ENCODE assay signal across 16 cellular contexts in genomic region chr2:151770995-151771394, GRCh38. TPM values are rescaled to one million over a fixed set of nuclear protein-coding genes. Genes with fewer than 3 reads are reported as not detected.
DNase-seq lines count a peak whose midpoint lies in the region; ATAC-seq, FAIRE-seq and TF ChIP-seq lines count a peak whose summit lies in the region.
"Had no signal": no experiment of that assay in that cellular context is flagged by ENCODE, and none has a peak within 500 bp of the region (broad histone marks: within the 10 kb centered on the region; RNA-seq: fewer than 3 reads in every experiment).

No MANE protein-coding gene starts in this region.

- H4K20me1 ChIP-seq in HepG2 (ENCODE audit: insufficient read depth, low read length), result no peaks in the 10 kb centered on the region
- no peaks in the 10 kb centered on the region for H4K20me1 ChIP-seq in OCI-LY7 (ENCODE audit: insufficient read depth, low read length)

- CTCF ChIA-PET in HepG2 (lab: Yijun Ruan, JAX; ENCODE audit: low intra/inter-chr PET ratio, low total read pairs), result no interaction called here
- CTCF ChIA-PET in OCI-LY7 (lab: Charles Lee; ENCODE audit: unreplicated experiment), result no interaction called here

- BruUV-seq in HepG2 (replicated peaks; lab: Mats Ljungman, UMichigan) (no TSS peak), OCI-LY7 (replicated peaks; lab: Mats Ljungman, UMichigan) (no TSS peak)

- FAIRE-seq in HepG2 (lab: Jason Lieb, UNC), result no peak

- H3K27me3 Mint-ChIP-seq in activated T-helper 2 cell treated with anti-CD3 and anti-CD28 coated beads, Interferon-gamma antibody, Interleukin-2, Interleukin-4, amounts not matched to agents 10 μg/mL and 5 μg/mL and 100 μg/mL, durations not matched to agents 14 hours and 24 hours and 36 hours (ENCODE audit: low read depth), result no peaks in the 10 kb centered on the region
- H3K27me3 Mint-ChIP-seq: activated T-cell treated with anti-CD3 and anti-CD28 coated beads, Interleukin-2, amount 50 U/mL, for 24 hours had no signal

- WGBS in HepG2 (ENCODE audit: low lambda C conversion rate), result 52% methylated on average over 2 of the region's 2 CpGs
- WGBS in right lobe of liver (ENCODE audit: insufficient coverage, low coverage, low lambda C conversion rate, missing lambda C conversion rate), result 86% methylated on average over 2 of the region's 2 CpGs

- H3K9ac ChIP-seq in HepG2 (ENCODE audit: insufficient read depth, low read depth, low read length), result no peak overlapping the region

- in situ Hi-C loops in HepG2 (cut with HindIII; ENCODE audit: extremely low pct_ligation_motif_present, low pct_unique_long_range_greater_than_20kb), result no loop called here
- in situ Hi-C loops in ACHN (cut with HindIII; ENCODE audit: low pct_ligation_motif_present, low pct_unique_long_range_greater_than_20kb, low sequenced_read_pairs), result no loop called here

- TF ChIP-seq POLR2A in HepG2 (IDR thresholded peaks at IDR 0.05; ENCODE audit: insufficient read depth in 1 of 2, low read depth in 2 of 2, low read length in 2 of 2) (no peak), right lobe of liver (IDR thresholded peaks at IDR 0.05) (no peak)

- TF ChIP-seq RAD21 in HepG2 (CRISPR knock-in tag; IDR thresholded peaks at IDR 0.05), result no peak

- no peak for ATAC-seq in HepG2
- no peak for ATAC-seq in right lobe of liver
- ATAC-seq in HG02938 (IDR thresholded peaks at IDR 0.05; ENCODE audit: unreplicated experiment), result peak; percentile 31
- ATAC-seq: SK-N-SH treated with all-trans-retinoic acid at 6 μM for 48 hours had no signal

- TF ChIP-seq EP300 in HepG2 (IDR thresholded peaks at IDR 0.05; ENCODE audit: low read depth in 2 of 2, low read length in 2 of 2) (no peak), HepG2 (CRISPR knock-in tag; IDR thresholded peaks at IDR 0.05; ENCODE audit: borderline replicate concordance) (no peak)

- DNase-seq in HepG2 (ENCODE audit: low spot score) (no peak), right lobe of liver (no peak), OCI-LY7 (ENCODE audit: low spot score) (no peak), NCI-H187 treated with DMSO at 0.1 percent for 48 hours (lab: John Stamatoyannopoulos, UW) (no peak), tibial artery (no peak), ACHN (no peak)
- DNase-seq in activated T-helper 2 cell treated with anti-CD3 and anti-CD28 coated beads, Interferon-gamma antibody, Interleukin-2, Interleukin-4, amounts not matched to agents 10 μg/mL and 5 μg/mL and 100 μg/mL, durations not matched to agents 14 hours and 24 hours and 36 hours (ENCODE audit: low spot score), result no peak
- DNase-seq: activated CD4-positive, CD25-positive, alpha-beta regulatory T cell treated with anti-CD3 and anti-CD28 coated beads, Interleukin-2, amount 50 U/mL, for 72 hours; activated T-cell treated with anti-CD3 and anti-CD28 coated beads, Interleukin-2, amount 50 U/mL, for 24 hours; DMS 273 treated with DMSO at 0.1 percent for 48 hours; effector CD8-positive, alpha-beta T cell; foreskin melanocyte; kidney glomerular epithelial cell; NCI-H2107 had no signal

- no peaks in the 10 kb centered on the region for H3K27me3 ChIP-seq in HepG2 (ENCODE audit: control insufficient read depth in 1 of 2, insufficient read depth in 2 of 2, low read length in 2 of 2)
- H3K27me3 ChIP-seq in right lobe of liver, result no peaks in the 10 kb centered on the region
- H3K27me3 ChIP-seq in tibial artery, result no peaks in the 10 kb centered on the region

- no peak overlapping the region for H3K4me3 ChIP-seq in HepG2 (replicated peaks in 1 of 3; ENCODE audit: insufficient read depth in 1 of 3, low read depth in 2 of 3, low read length in 3 of 3)
- no peak overlapping the region for H3K4me3 ChIP-seq in right lobe of liver
- H3K4me3 ChIP-seq in OCI-LY7 (ENCODE audit: low read depth, low read length, poor library complexity, severe bottlenecking), result peak overlapping the region; percentile 30
- no peak overlapping the region for H3K4me3 ChIP-seq in tibial artery

- H3K79me2 ChIP-seq in HepG2 (ENCODE audit: insufficient read depth, low read length) (no peaks in the 10 kb centered on the region), OCI-LY7 (ENCODE audit: insufficient read depth, low read depth, low read length) (no peaks in the 10 kb centered on the region)

- H3K36me3 Mint-ChIP-seq in activated T-helper 2 cell treated with anti-CD3 and anti-CD28 coated beads, Interferon-gamma antibody, Interleukin-2, Interleukin-4, amounts not matched to agents 10 μg/mL and 5 μg/mL and 100 μg/mL, durations not matched to agents 14 hours and 24 hours and 36 hours (ENCODE audit: low read depth), result peaks cover 6% of the 10 kb centered on the region

- no peak for TF ChIP-seq CTCF in HepG2 (CRISPR knock-in tag; IDR thresholded peaks at IDR 0.05)
- no peak for TF ChIP-seq CTCF in right lobe of liver (IDR thresholded peaks at IDR 0.05)
- no peak for TF ChIP-seq CTCF in OCI-LY7 (conservative IDR thresholded peaks at IDR 0.05; ENCODE audit: low read length)
- no peak for TF ChIP-seq CTCF in tibial artery (IDR thresholded peaks at IDR 0.05)

- no peak overlapping the region for H3K4me3 Mint-ChIP-seq in activated T-helper 2 cell treated with anti-CD3 and anti-CD28 coated beads, Interferon-gamma antibody, Interleukin-2, Interleukin-4, amounts not matched to agents 10 μg/mL and 5 μg/mL and 100 μg/mL, durations not matched to agents 14 hours and 24 hours and 36 hours (ENCODE audit: low read depth)
- H3K4me3 Mint-ChIP-seq: activated T-cell treated with anti-CD3 and anti-CD28 coated beads, Interleukin-2, amount 50 U/mL, for 24 hours had no signal

- intact Hi-C loops in HepG2 (cut with micrococcal nuclease; ENCODE audit: unreplicated experiment) (no loop called here), right lobe of liver (cut with DNase I) (no loop called here), OCI-LY7 (cut with micrococcal nuclease; ENCODE audit: unreplicated experiment) (no loop called here), tibial artery (cut with DNase I; ENCODE audit: low total_unique reads) (no loop called here)
- intact Hi-C loops in activated T-helper 2 cell treated with anti-CD3 and anti-CD28 coated beads, Interferon-gamma antibody, Interleukin-2, Interleukin-4, amounts not matched to agents 10 μg/mL and 5 μg/mL and 100 μg/mL, durations not matched to agents 14 hours and 24 hours and 36 hours (cut with micrococcal nuclease), result no loop called here

- H3K27ac ChIP-seq in HepG2 (ENCODE audit: extremely low read length, insufficient read depth, low read length) (no peak overlapping the region), right lobe of liver (no peak overlapping the region), OCI-LY7 (ENCODE audit: low read depth, low read length, poor library complexity, severe bottlenecking) (peak overlapping the region; percentile 82), tibial artery (no peak overlapping the region)

- no peaks in the 10 kb centered on the region for H3K4me1 ChIP-seq in HepG2 (ENCODE audit: insufficient read depth, low read length)
- H3K4me1 ChIP-seq in right lobe of liver, result no peaks in the 10 kb centered on the region
- H3K4me1 ChIP-seq in OCI-LY7 (ENCODE audit: insufficient read depth, low read length, poor library complexity, severe bottlenecking), result peaks cover 68% of the 10 kb centered on the region
- peaks cover 0 to 10% (median 0%) of the 10 kb centered on the region in 4 donors for H3K4me1 ChIP-seq in tibial artery

- H3K36me3 ChIP-seq in HepG2 (replicated peaks in 1 of 2; ENCODE audit: control insufficient read depth in 1 of 2, insufficient read depth in 2 of 2, low read length in 2 of 2) (no peaks in the 10 kb centered on the region), right lobe of liver (peaks cover 0 to 2% (median 0%) of the 10 kb centered on the region in 4 donors), OCI-LY7 (ENCODE audit: insufficient read depth, low read length) (peaks cover 11% of the 10 kb centered on the region), tibial artery (peaks cover 1 to 4% (median 3%) of the 10 kb centered on the region in 3 donors)

- H3K4me2 ChIP-seq in HepG2 (ENCODE audit: low read depth, low read length), result no peak overlapping the region
- H3K4me2 ChIP-seq in OCI-LY7 (ENCODE audit: low read length), result peak overlapping the region; percentile 61

- H3K9me2 ChIP-seq in OCI-LY7 (ENCODE audit: insufficient read depth, low read length), result no peaks in the 10 kb centered on the region

- peaks cover 5% of the 10 kb centered on the region for H3K4me1 Mint-ChIP-seq in activated T-helper 2 cell treated with anti-CD3 and anti-CD28 coated beads, Interferon-gamma antibody, Interleukin-2, Interleukin-4, amounts not matched to agents 10 μg/mL and 5 μg/mL and 100 μg/mL, durations not matched to agents 14 hours and 24 hours and 36 hours (ENCODE audit: low read depth)

- H3K9me3 ChIP-seq in HepG2 (ENCODE audit: low read length), result no peaks in the 10 kb centered on the region
- H3K9me3 ChIP-seq in right lobe of liver, result no peaks in the 10 kb centered on the region
- no peaks in the 10 kb centered on the region for H3K9me3 ChIP-seq in OCI-LY7 (ENCODE audit: low read length)
- no peaks in the 10 kb centered on the region for H3K9me3 ChIP-seq in tibial artery

- POLR2A ChIA-PET in HepG2 (lab: Yijun Ruan, JAX), result no interaction called here
- POLR2A ChIA-PET in OCI-LY7 (lab: Charles Lee), result interaction anchor here (0.6 to 2.4 kb wide), 9 partner anchors 9 to 75 kb away, joined by 3 to 9 read pairs (median 3); partner anchors contain the start of gene ARL5A

- no peak overlapping the region for H3K27ac Mint-ChIP-seq in activated T-helper 2 cell treated with anti-CD3 and anti-CD28 coated beads, Interferon-gamma antibody, Interleukin-2, Interleukin-4, amounts not matched to agents 10 μg/mL and 5 μg/mL and 100 μg/mL, durations not matched to agents 14 hours and 24 hours and 36 hours
- H3K27ac Mint-ChIP-seq: activated T-cell treated with anti-CD3 and anti-CD28 coated beads, Interleukin-2, amount 50 U/mL, for 24 hours had no signal

- H2AFZ ChIP-seq in HepG2 (ENCODE audit: low read length) (no peak overlapping the region), OCI-LY7 (ENCODE audit: low read length) (peak overlapping the region; percentile 67; the same call in 1 of the 2 replicates)

- no peaks in the 10 kb centered on the region for H3K9me3 Mint-ChIP-seq in activated T-helper 2 cell treated with anti-CD3 and anti-CD28 coated beads, Interferon-gamma antibody, Interleukin-2, Interleukin-4, amounts not matched to agents 10 μg/mL and 5 μg/mL and 100 μg/mL, durations not matched to agents 14 hours and 24 hours and 36 hours

RNA-seq across cellular contexts. Expression of gene NEB, which starts 36.7 kb away (rescaled TPM):
- total RNA-seq in HepG2 (2016; rRNA removed; fragmentation: Illumina TruSeq; extraction: Trizol) (0.18 and 0.24 TPM in 2 replicates), right lobe of liver (10 to 100 TPM in 3 of 6 experiments, 1 to 10 TPM in 3; 1.3 to 23.1 (median 9.2) TPM), OCI-LY7 (2022) (0.04 and 0.30 TPM in 2 replicates)
- 0.10 TPM in 1 of 2 replicates, not detected in the other for total RNA-seq in HepG2 (2016; cell fraction: cytosol; rRNA removed; fragmentation: Illumina TruSeq; extraction: Trizol; ENCODE audit: low read depth)
- total RNA-seq in HepG2 (2016; cell fraction: insoluble cytoplasmic fraction; rRNA removed; fragmentation: Illumina TruSeq; extraction: Trizol), result 0.19 and 0.33 TPM in 2 replicates
- total RNA-seq in HepG2 (2016; cell fraction: membrane; rRNA removed; fragmentation: Illumina TruSeq; extraction: Trizol), result 0.03 TPM in 2 replicates
- total RNA-seq in HepG2 (2016; cell fraction: nucleus; rRNA removed; fragmentation: Illumina TruSeq; extraction: Trizol), result 0.66 and 0.96 TPM in 2 replicates
- 0.21 and 0.27 TPM in 2 replicates for polyA plus RNA-seq in HepG2 (2011; rRNA removed)
- polyA plus RNA-seq in HepG2 (2011; cell fraction: cytosol; rRNA removed), result 0.03 and 0.05 TPM in 2 replicates
- 0.57 and 0.72 TPM in 2 replicates for polyA plus RNA-seq in HepG2 (2011; cell fraction: nucleus; rRNA removed)
- polyA plus RNA-seq in HepG2 (2012), result 1.1 and 1.2 TPM in 2 replicates
- polyA plus RNA-seq in HepG2 (2016; cell fraction: cytosol; fragmentation: Illumina TruSeq; extraction: Trizol; ENCODE audit: low read depth), result 0.09 TPM in 1 of 2 replicates, not detected in the other
- 0.01 and 0.14 TPM in 2 replicates for polyA plus RNA-seq in HepG2 (2016; cell fraction: insoluble cytoplasmic fraction; fragmentation: Illumina TruSeq; extraction: Trizol; ENCODE audit: low read depth)
- polyA plus RNA-seq in HepG2 (2016; cell fraction: membrane; fragmentation: Illumina TruSeq; extraction: Trizol; ENCODE audit: low read depth), result not detected in 2 replicates
- 0.41 and 0.64 TPM in 2 replicates for polyA plus RNA-seq in HepG2 (2016; cell fraction: nucleus; fragmentation: Illumina TruSeq; extraction: Trizol; ENCODE audit: insufficient read depth, low read depth)
- 0.06 and 0.82 TPM in 2 replicates for polyA minus RNA-seq in HepG2 (2011; rRNA and poly(A)+ RNA removed; ENCODE audit: low replicate concordance)
- polyA minus RNA-seq in HepG2 (2011; cell fraction: cytosol; rRNA and poly(A)+ RNA removed), result 0.10 TPM in 1 of 2 replicates, not detected in the other
- 0.90 and 1.7 TPM in 2 replicates for polyA minus RNA-seq in HepG2 (2011; cell fraction: nucleus; rRNA and poly(A)+ RNA removed)
- 0.33 and 0.38 TPM in 2 replicates for total RNA-seq in OCI-LY7 (2014; rRNA removed; shearing (Covaris generic))
- 0.14 and 0.27 TPM in 2 replicates for total RNA-seq in activated T-helper 2 cell treated with anti-CD3 and anti-CD28 coated beads, Interferon-gamma antibody, Interleukin-2, Interleukin-4, amounts not matched to agents 10 μg/mL and 5 μg/mL and 100 μg/mL, durations not matched to agents 14 hours and 24 hours and 36 hours

RNA-seq across cellular contexts. Expression of gene ARL5A, which starts 57.2 kb away (rescaled TPM):
- 149 and 170 TPM in 2 replicates for total RNA-seq in HepG2 (2016; rRNA removed; fragmentation: Illumina TruSeq; extraction: Trizol)
- 75.4 and 85.0 TPM in 2 replicates for total RNA-seq in HepG2 (2016; cell fraction: cytosol; rRNA removed; fragmentation: Illumina TruSeq; extraction: Trizol; ENCODE audit: low read depth)
- total RNA-seq in HepG2 (2016; cell fraction: insoluble cytoplasmic fraction; rRNA removed; fragmentation: Illumina TruSeq; extraction: Trizol), result 144 and 150 TPM in 2 replicates
- total RNA-seq in HepG2 (2016; cell fraction: membrane; rRNA removed; fragmentation: Illumina TruSeq; extraction: Trizol), result 220 and 225 TPM in 2 replicates
- total RNA-seq in HepG2 (2016; cell fraction: nucleus; rRNA removed; fragmentation: Illumina TruSeq; extraction: Trizol), result 85.9 and 100 TPM in 2 replicates
- 34.2 and 47.5 TPM in 2 replicates for polyA plus RNA-seq in HepG2 (2011; rRNA removed)
- polyA plus RNA-seq in HepG2 (2011; cell fraction: cytosol; rRNA removed), result 23.3 and 35.0 TPM in 2 replicates
- 21.9 and 29.1 TPM in 2 replicates for polyA plus RNA-seq in HepG2 (2011; cell fraction: nucleus; rRNA removed)
- 46.8 and 63.2 TPM in 2 replicates for polyA plus RNA-seq in HepG2 (2012)
- polyA plus RNA-seq in HepG2 (2016; cell fraction: cytosol; fragmentation: Illumina TruSeq; extraction: Trizol; ENCODE audit: low read depth), result 49.2 and 53.4 TPM in 2 replicates
- polyA plus RNA-seq in HepG2 (2016; cell fraction: insoluble cytoplasmic fraction; fragmentation: Illumina TruSeq; extraction: Trizol; ENCODE audit: low read depth), result 78.6 and 90.5 TPM in 2 replicates
- polyA plus RNA-seq in HepG2 (2016; cell fraction: membrane; fragmentation: Illumina TruSeq; extraction: Trizol; ENCODE audit: low read depth), result 89.2 and 108 TPM in 2 replicates
- polyA plus RNA-seq in HepG2 (2016; cell fraction: nucleus; fragmentation: Illumina TruSeq; extraction: Trizol; ENCODE audit: insufficient read depth, low read depth), result 53.8 and 56.7 TPM in 2 replicates
- polyA minus RNA-seq in HepG2 (2011; rRNA and poly(A)+ RNA removed; ENCODE audit: low replicate concordance), result 8.7 and 27.5 TPM in 2 replicates
- 42.2 and 46.0 TPM in 2 replicates for polyA minus RNA-seq in HepG2 (2011; cell fraction: cytosol; rRNA and poly(A)+ RNA removed)
- 141 and 173 TPM in 2 replicates for polyA minus RNA-seq in HepG2 (2011; cell fraction: nucleus; rRNA and poly(A)+ RNA removed)
- 10 to 100 TPM; 20.0 to 33.3 (median 22.4) TPM for total RNA-seq in right lobe of liver
- total RNA-seq in OCI-LY7 (2014; rRNA removed; shearing (Covaris generic)), result 91.4 and 107 TPM in 2 replicates
- total RNA-seq in OCI-LY7 (2022), result 78.1 and 78.6 TPM in 2 replicates
- 64.9 and 71.7 TPM in 2 replicates for total RNA-seq in activated T-helper 2 cell treated with anti-CD3 and anti-CD28 coated beads, Interferon-gamma antibody, Interleukin-2, Interleukin-4, amounts not matched to agents 10 μg/mL and 5 μg/mL and 100 μg/mL, durations not matched to agents 14 hours and 24 hours and 36 hours
